Comparison of ENCODE assay signal across 24 cellular contexts in the genomic region with DNA sequence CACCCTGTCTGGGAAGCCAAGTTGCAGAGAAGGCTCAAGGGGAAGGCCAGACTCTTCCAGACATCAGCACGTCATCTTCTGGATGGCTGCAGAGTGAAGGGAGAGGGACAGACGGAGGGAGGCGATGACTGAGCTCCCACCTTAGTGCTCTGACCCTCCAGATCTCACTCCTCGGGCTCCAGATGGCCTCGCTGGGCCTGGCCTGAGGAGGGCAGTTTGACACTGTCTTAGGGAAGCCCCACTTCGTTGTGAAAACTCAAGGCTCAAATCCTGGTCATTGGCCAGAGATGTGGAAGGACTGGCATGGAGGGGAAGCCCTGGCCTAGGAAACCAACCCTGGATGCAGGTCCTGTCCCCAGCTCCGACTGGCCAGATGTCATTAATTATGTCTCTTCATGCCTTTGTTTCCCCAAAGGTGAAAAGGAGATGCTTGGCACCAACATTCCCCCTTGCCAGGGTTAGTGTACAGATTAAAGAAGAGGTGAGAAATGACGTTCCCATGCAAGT.
DNase-seq lines count a peak whose midpoint lies in the region; ATAC-seq, FAIRE-seq and TF ChIP-seq lines count a peak whose summit lies in the region.
"Had no signal": no experiment of that assay in that cellular context is flagged by ENCODE, and none has a peak within 500 bp of the region (broad histone marks: within the 10 kb centered on the region; RNA-seq: fewer than 3 reads in every experiment).

No MANE protein-coding gene starts in this region.

- TF ChIP-seq CTCF in left ventricle myocardium inferior (IDR thresholded peaks at IDR 0.05; ENCODE audit: borderline replicate concordance) = no peak
- TF ChIP-seq CTCF in astrocyte (IDR thresholded peaks at IDR 0.05; ENCODE audit: insufficient read depth, low read depth, low read length) = no peak
- TF ChIP-seq CTCF in thoracic aorta (IDR thresholded peaks at IDR 0.05) = no peak

- intact Hi-C loops in left ventricle myocardium inferior (cut with micrococcal nuclease) = no loop called here
- intact Hi-C loops in Right ventricle myocardium inferior (cut with DNase I) = loop anchor here (5.0 kb wide), 1 partner anchor 69 kb away; the partner anchor contains the start of gene ADCY5

- H3K36me3 Mint-ChIP-seq in astrocyte (ENCODE audit: low read depth, unreplicated experiment) = no peaks in the 10 kb centered on the region
- H3K36me3 Mint-ChIP-seq: IgD-negative memory B cell had no signal

- DNase-seq in left ventricle myocardium inferior = no peak
- DNase-seq in Right ventricle myocardium inferior (ENCODE audit: missing footprints) = no peak
- no peak for DNase-seq in astrocyte (ENCODE audit: low read depth)
- DNase-seq in islet precursor cell = peak; percentile 40
- DNase-seq in thoracic aorta (ENCODE audit: low spot score) = no peak
- no peak for DNase-seq in putamen (ENCODE audit: low spot score)
- no peak for DNase-seq in kidney tubule cell (ENCODE audit: low spot score)
- DNase-seq: BE2C; GF-D8; HCEC 1CT; Karpas-422; NCI-H1048; NCI-H1436; NCI-H2029; NCI-H2171; NCI-H526 treated with DMSO at 0.1 percent for 48 hours; NK-92 treated with Interleukin-12 subunit alpha and Interleukin-12 subunit beta, amount 100 ng/mL, for 24 hours; SHP77 treated with DMSO at 0.1 percent for 48 hours had no signal

- peaks cover 2% of the 10 kb centered on the region for H3K9me3 Mint-ChIP-seq in astrocyte (ENCODE audit: unreplicated experiment)
- H3K9me3 Mint-ChIP-seq: CD4-positive, alpha-beta T cell; IgD-negative memory B cell had no signal

- H3K9me3 ChIP-seq in left ventricle myocardium inferior (replicated peaks) (no peaks in the 10 kb centered on the region), astrocyte (ENCODE audit: insufficient read depth, low read depth, low read length) (no peaks in the 10 kb centered on the region), thoracic aorta (no peaks in the 10 kb centered on the region)
- H3K9me3 ChIP-seq: BE2C had no signal

- no peak overlapping the region for H2AFZ ChIP-seq in astrocyte (ENCODE audit: low read depth, low read length)

- H3K9ac ChIP-seq in astrocyte (ENCODE audit: low read length) = no peak overlapping the region

- no peaks in the 10 kb centered on the region for H3K79me2 ChIP-seq in astrocyte (ENCODE audit: insufficient read depth, low read length)

- no peak overlapping the region for H3K4me3 Mint-ChIP-seq in astrocyte (ENCODE audit: unreplicated experiment)
- H3K4me3 Mint-ChIP-seq: CD4-positive, alpha-beta T cell; IgD-negative memory B cell had no signal

- H3K27ac ChIP-seq in left ventricle myocardium inferior (replicated peaks) (peak overlapping the region; percentile 89), astrocyte (ENCODE audit: low read depth, low read length) (no peak overlapping the region), thoracic aorta (peak overlapping the region; percentile 91 to 95)

- no peak for FAIRE-seq in astrocyte (lab: Jason Lieb, UNC)
- FAIRE-seq: A204.1, HTR-8/SVneo, RCC 7860 had no signal

- H3K27me3 Mint-ChIP-seq in astrocyte (ENCODE audit: low read depth, unreplicated experiment) = peaks cover 46% of the 10 kb centered on the region
- H3K27me3 Mint-ChIP-seq: CD4-positive, alpha-beta T cell had no signal

- no peaks in the 10 kb centered on the region for H3K36me3 ChIP-seq in left ventricle myocardium inferior
- no peaks in the 10 kb centered on the region for H3K36me3 ChIP-seq in astrocyte (ENCODE audit: insufficient read depth, low read length)
- H3K36me3 ChIP-seq in thoracic aorta = no peaks in the 10 kb centered on the region
- H3K36me3 ChIP-seq: BE2C had no signal

- H3K4me3 ChIP-seq in left ventricle myocardium inferior (no peak overlapping the region), astrocyte (ENCODE audit: insufficient read depth, low read depth, low read length) (no peak overlapping the region), thoracic aorta (no peak overlapping the region)

- no peak for ATAC-seq in Right ventricle myocardium inferior
- no peak for ATAC-seq in thoracic aorta (ENCODE audit: insufficient number of reproducible peaks, low FRiP score, low read depth)
- ATAC-seq in GM21423 (IDR thresholded peaks at IDR 0.05; ENCODE audit: unreplicated experiment) = no peak

- peaks cover 9% of the 10 kb centered on the region for H3K4me1 Mint-ChIP-seq in astrocyte (ENCODE audit: low read depth, unreplicated experiment)
- H3K4me1 Mint-ChIP-seq: IgD-negative memory B cell had no signal

- peak overlapping the region; percentile 18 for H3K27ac Mint-ChIP-seq in astrocyte (ENCODE audit: unreplicated experiment)
- H3K27ac Mint-ChIP-seq: CD4-positive, alpha-beta T cell; IgD-negative memory B cell had no signal

- H3K27me3 ChIP-seq in left ventricle myocardium inferior (ENCODE audit: low read depth) (no peaks in the 10 kb centered on the region), astrocyte (ENCODE audit: insufficient read depth, low read length) (peaks cover 11% of the 10 kb centered on the region), thoracic aorta (replicated peaks; ENCODE audit: insufficient read depth) (no peaks in the 10 kb centered on the region)
- H3K27me3 ChIP-seq: BE2C had no signal

- no peak overlapping the region for H3K4me2 ChIP-seq in astrocyte (ENCODE audit: low read length)

- H3K4me1 ChIP-seq in left ventricle myocardium inferior (peaks cover 98% of the 10 kb centered on the region), astrocyte (ENCODE audit: insufficient read depth, low read length) (no peaks in the 10 kb centered on the region), thoracic aorta (ENCODE audit: control insufficient read depth in 1 of 2, low read depth in 2 of 2) (peaks cover 29 to 98% of the 10 kb centered on the region in 2 donors)
- H3K4me1 ChIP-seq: BE2C had no signal

- H4K20me1 ChIP-seq in astrocyte (ENCODE audit: insufficient read depth, low read length) = no peaks in the 10 kb centered on the region
